Comparison of ENCODE assay signal across 11 cellular contexts in genomic region chr1:59446257-59446901, GRCh38.
DNase-seq lines count a peak whose midpoint lies in the region; ATAC-seq, FAIRE-seq and TF ChIP-seq lines count a peak whose summit lies in the region.
"Had no signal": no experiment of that assay in that cellular context is flagged by ENCODE, and none has a peak within 500 bp of the region (broad histone marks: within the 10 kb centered on the region; RNA-seq: fewer than 3 reads in every experiment).

No MANE protein-coding gene starts in this region.

- POLR2A ChIA-PET in activated CD8-positive, alpha-beta T cell treated with anti-CD3 and anti-CD28 coated beads, Interleukin-2, amount 10 ng/mL, durations not matched to agents 7 days and 5 days (lab: Charles Lee): no interaction called here

- H3K27ac ChIP-seq in lung (ENCODE audit: low read depth in 1 of 2, low read length in 1 of 2): peak overlapping the region; percentile 36 to 75
- peak overlapping the region; percentile 3 to 77 (median 42) for H3K27ac ChIP-seq in tibial nerve
- H3K27ac ChIP-seq in prostate gland: peak overlapping the region in 1 of 2 donors; percentile 1
- H3K27ac ChIP-seq: 22Rv1 had no signal

- no peaks in the 10 kb centered on the region for H3K9me3 Mint-ChIP-seq in activated CD8-positive, alpha-beta T cell treated with anti-CD3 and anti-CD28 coated beads, Interleukin-2, amount 10 ng/mL, durations not matched to agents 7 days and 5 days (ENCODE audit: insufficient read depth)
- peaks cover 4% of the 10 kb centered on the region for H3K9me3 Mint-ChIP-seq in progenitor cell of endocrine pancreas (ENCODE audit: low read depth)

- H3K4me3 Mint-ChIP-seq in activated CD8-positive, alpha-beta T cell treated with anti-CD3 and anti-CD28 coated beads, Interleukin-2, amount 10 ng/mL, durations not matched to agents 7 days and 5 days: no peak overlapping the region
- H3K4me3 Mint-ChIP-seq in progenitor cell of endocrine pancreas (ENCODE audit: low read depth): no peak overlapping the region

- TF ChIP-seq CTCF in bronchial epithelial cell (IDR thresholded peaks at IDR 0.05; ENCODE audit: insufficient read depth, low read length, severe bottlenecking): no peak
- no peak for TF ChIP-seq CTCF in lung (IDR thresholded peaks at IDR 0.05; ENCODE audit: control extremely low read depth, extremely low read depth)
- TF ChIP-seq CTCF in tibial nerve (IDR thresholded peaks at IDR 0.05): no peak
- TF ChIP-seq CTCF in prostate gland (IDR thresholded peaks at IDR 0.05): no peak
- TF ChIP-seq CTCF in progenitor cell of endocrine pancreas (IDR thresholded peaks at IDR 0.05; ENCODE audit: unreplicated experiment): no peak

- H3K27ac Mint-ChIP-seq in activated CD8-positive, alpha-beta T cell treated with anti-CD3 and anti-CD28 coated beads, Interleukin-2, amount 10 ng/mL, durations not matched to agents 7 days and 5 days: no peak overlapping the region
- no peak overlapping the region for H3K27ac Mint-ChIP-seq in progenitor cell of endocrine pancreas

- H3K27me3 Mint-ChIP-seq in activated CD8-positive, alpha-beta T cell treated with anti-CD3 and anti-CD28 coated beads, Interleukin-2, amount 10 ng/mL, durations not matched to agents 7 days and 5 days (ENCODE audit: low read depth): no peaks in the 10 kb centered on the region
- H3K27me3 Mint-ChIP-seq in progenitor cell of endocrine pancreas: no peaks in the 10 kb centered on the region

- no peak for ATAC-seq in lung (ENCODE audit: insufficient read depth, low FRiP score)
- no peak for ATAC-seq in activated CD8-positive, alpha-beta T cell treated with anti-CD3 and anti-CD28 coated beads, Interleukin-2, amount 10 ng/mL, durations not matched to agents 7 days and 5 days

- H3K27me3 ChIP-seq in bronchial epithelial cell (ENCODE audit: control insufficient read depth, insufficient read depth, low read length): no peaks in the 10 kb centered on the region
- no peaks in the 10 kb centered on the region for H3K27me3 ChIP-seq in lung (ENCODE audit: control insufficient read depth, insufficient read depth)
- H3K27me3 ChIP-seq in tibial nerve: no peaks in the 10 kb centered on the region
- no peaks in the 10 kb centered on the region for H3K27me3 ChIP-seq in prostate gland (replicated peaks; ENCODE audit: insufficient read depth)

- peak; percentile 15 for DNase-seq in NCI-H2107 treated with DMSO at 0.1 percent for 48 hours (lab: John Stamatoyannopoulos, UW; ENCODE audit: unreplicated experiment)
- no peak for DNase-seq in NCI-H2107 (lab: John Stamatoyannopoulos, UW)
- peak; percentile 86 for DNase-seq in bronchial epithelial cell (ENCODE audit: low read depth)
- no peak for DNase-seq in lung (ENCODE audit: low spot score)
- no peak for DNase-seq in tibial nerve (ENCODE audit: low spot score in 2 of 2)
- DNase-seq in activated CD8-positive, alpha-beta T cell treated with anti-CD3 and anti-CD28 coated beads, Interleukin-2, amount 10 ng/mL, durations not matched to agents 7 days and 5 days: no peak
- DNase-seq in prostate gland (ENCODE audit: low spot score): no peak
- DNase-seq in progenitor cell of endocrine pancreas (ENCODE audit: low spot score, unreplicated experiment): no peak
- DNase-seq: activated gamma-delta T cell treated with Interleukin-2 at 50 U/mL for 16 hours had no signal

- H3K4me1 Mint-ChIP-seq in activated CD8-positive, alpha-beta T cell treated with anti-CD3 and anti-CD28 coated beads, Interleukin-2, amount 10 ng/mL, durations not matched to agents 7 days and 5 days (ENCODE audit: low read depth): peaks cover 3% of the 10 kb centered on the region
- H3K4me1 Mint-ChIP-seq in progenitor cell of endocrine pancreas (ENCODE audit: low read depth): peaks cover 4% of the 10 kb centered on the region

- intact Hi-C loops in prostate gland (cut with DNase I): loop anchor here (1.0 to 10.0 kb wide), 2 partner anchors 53 to 68 kb away; no protein-coding TSS in a partner anchor

- no peak for TF ChIP-seq POLR2A in tibial nerve (IDR thresholded peaks at IDR 0.05)
- TF ChIP-seq POLR2A in prostate gland (IDR thresholded peaks at IDR 0.05): no peak

- peaks cover 2% of the 10 kb centered on the region for H3K36me3 Mint-ChIP-seq in activated CD8-positive, alpha-beta T cell treated with anti-CD3 and anti-CD28 coated beads, Interleukin-2, amount 10 ng/mL, durations not matched to agents 7 days and 5 days (ENCODE audit: low read depth)
- H3K36me3 Mint-ChIP-seq in progenitor cell of endocrine pancreas (ENCODE audit: insufficient read depth): no peaks in the 10 kb centered on the region

- CTCF ChIA-PET in activated CD8-positive, alpha-beta T cell treated with anti-CD3 and anti-CD28 coated beads, Interleukin-2, amount 10 ng/mL, durations not matched to agents 7 days and 5 days (lab: Charles Lee): no interaction called here

- H3K9me3 ChIP-seq in lung (ENCODE audit: control insufficient read depth in 2 of 2, insufficient read depth in 1 of 2, low read length in 1 of 2): no peaks in the 10 kb centered on the region
- H3K9me3 ChIP-seq in tibial nerve: no peaks in the 10 kb centered on the region
- H3K9me3 ChIP-seq in prostate gland: no peaks in the 10 kb centered on the region

- TF ChIP-seq EP300 in tibial nerve (IDR thresholded peaks at IDR 0.05): no peak

- WGBS in lung, 2 donors: 83 to 85% methylated on average over 9 of the region's 9 CpGs
- 32 to 38% methylated on average over 9 of the region's 9 CpGs for WGBS in tibial nerve, 2 donors
- WGBS in prostate gland: 65% methylated on average over 9 of the region's 9 CpGs

- H3K36me3 ChIP-seq in bronchial epithelial cell (ENCODE audit: control insufficient read depth, insufficient read depth, low read length) (no peaks in the 10 kb centered on the region), lung (ENCODE audit: control insufficient read depth in 2 of 2, insufficient read depth in 2 of 2, low read length in 2 of 2) (no peaks in the 10 kb centered on the region), tibial nerve (no peaks in the 10 kb centered on the region), prostate gland (no peaks in the 10 kb centered on the region)

- H3K4me1 ChIP-seq in lung (ENCODE audit: control insufficient read depth in 2 of 2, insufficient read depth in 2 of 2, low read length in 2 of 2) (peaks cover 9 to 21% of the 10 kb centered on the region in 2 donors), tibial nerve (peaks cover 0 to 36% (median 4%) of the 10 kb centered on the region in 4 donors), prostate gland (replicated peaks) (no peaks in the 10 kb centered on the region)

- FAIRE-seq in bronchial epithelial cell (lab: Jason Lieb, UNC): peak; percentile 40
- FAIRE-seq: GM12892 had no signal

- H3K4me3 ChIP-seq in bronchial epithelial cell (ENCODE audit: low read depth, low read length) (no peak overlapping the region), lung (no peak overlapping the region), tibial nerve (no peak overlapping the region), prostate gland (no peak overlapping the region)

Comparison
In these comparisons a context has a peak if more than half of its experiments do, and no peak if none do; other contexts are left out.
1. DNase-seq: peak in NCI-H2107 treated with DMSO at 0.1 percent for 48 hours (single experiment) and bronchial epithelial cell (single experiment); none in NCI-H2107 (single experiment), lung (single experiment), tibial nerve (0 of 2), activated CD8-positive, alpha-beta T cell treated with anti-CD3 and anti-CD28 coated beads, Interleukin-2, amount 10 ng/mL, durations not matched to agents 7 days and 5 days (single experiment), prostate gland (single experiment) and progenitor cell of endocrine pancreas (single experiment).